In the genomic region with DNA sequence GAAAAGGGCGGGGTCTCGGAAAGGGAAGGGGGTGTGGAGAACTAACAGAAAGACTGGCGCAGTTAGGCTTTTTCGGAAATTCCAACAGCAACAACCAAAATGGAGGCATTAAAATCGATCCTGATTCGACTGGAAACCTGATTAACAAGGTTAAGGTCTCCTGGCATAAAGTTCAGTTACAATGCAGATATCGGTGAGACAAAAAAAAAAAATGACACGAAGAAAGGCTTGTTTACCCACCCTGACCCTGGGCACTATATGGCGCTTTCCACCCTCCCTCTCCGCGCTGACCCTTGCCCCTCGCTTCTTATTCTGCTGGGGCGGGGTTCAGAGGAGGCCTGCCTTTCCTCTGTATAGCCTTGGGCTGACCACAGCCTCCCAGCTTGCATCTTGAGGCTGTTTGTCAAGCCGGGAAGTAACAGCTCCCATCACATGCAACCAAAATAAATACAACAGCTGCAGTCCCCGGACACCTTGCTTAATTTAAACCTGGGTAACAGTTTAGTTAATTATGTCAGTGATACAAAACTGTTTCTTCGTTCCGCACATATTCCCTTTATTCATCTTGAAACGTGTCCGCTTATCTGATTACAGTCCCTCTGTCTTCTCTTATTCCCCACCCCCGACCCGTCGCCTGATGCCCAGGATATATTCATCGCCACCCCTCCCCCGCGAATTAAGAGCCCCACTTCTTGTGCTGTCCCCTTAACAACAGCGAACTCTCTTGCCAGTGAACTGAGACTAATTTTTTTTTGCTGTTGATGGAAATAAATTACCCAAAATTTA, we compare ENCODE assay signal across 1 cellular context.
TF ChIP-seq lines count a peak whose summit lies in the region.

No MANE protein-coding gene starts in this region.

TF ChIP-seq in K562, 482 proteins besides CTCF, POLR2A, EP300 and RAD21 (continued from another document and continues in another):
- TF ChIP-seq, protein P1, sequence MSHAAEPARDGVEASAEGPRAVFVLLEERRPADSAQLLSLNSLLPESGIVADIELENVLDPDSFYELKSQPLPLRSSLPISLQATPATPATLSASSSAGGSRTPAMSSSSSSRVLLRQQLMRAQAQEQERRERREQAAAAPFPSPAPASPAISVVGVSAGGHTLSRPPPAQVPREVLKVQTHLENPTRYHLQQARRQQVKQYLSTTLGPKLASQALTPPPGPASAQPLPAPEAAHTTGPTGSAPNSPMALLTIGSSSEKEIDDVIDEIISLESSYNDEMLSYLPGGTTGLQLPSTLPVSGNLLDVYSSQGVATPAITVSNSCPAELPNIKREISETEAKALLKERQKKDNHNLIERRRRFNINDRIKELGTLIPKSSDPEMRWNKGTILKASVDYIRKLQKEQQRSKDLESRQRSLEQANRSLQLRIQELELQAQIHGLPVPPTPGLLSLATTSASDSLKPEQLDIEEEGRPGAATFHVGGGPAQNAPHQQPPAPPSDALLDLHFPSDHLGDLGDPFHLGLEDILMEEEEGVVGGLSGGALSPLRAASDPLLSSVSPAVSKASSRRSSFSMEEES (CRISPR knock-in tag; IDR thresholded peaks at IDR 0.05) = no peak
- no peak for TF ChIP-seq ASH1L (IDR thresholded peaks at IDR 0.05; ENCODE audit: borderline replicate concordance, low read depth, partially characterized antibody)
- TF ChIP-seq ZBTB8A (IDR thresholded peaks at IDR 0.05; ENCODE audit: partially characterized antibody) = no peak
- no peak for TF ChIP-seq MLX (CRISPR knock-in tag; conservative IDR thresholded peaks at IDR 0.05)
- TF ChIP-seq ETV6 (IDR thresholded peaks at IDR 0.05; ENCODE audit: borderline replicate concordance in 1 of 2, low read depth in 2 of 2, low read length in 1 of 2) = no peak; a peak in 1 of 4 replicates
- TF ChIP-seq ETV6 (CRISPR knock-in tag; IDR thresholded peaks at IDR 0.05; ENCODE audit: borderline replicate concordance) = no peak
- no peak for TF ChIP-seq BRF1 (IDR thresholded peaks at IDR 0.05; ENCODE audit: borderline replicate concordance, extremely low read depth, insufficient read length)
- no peak for TF ChIP-seq YBX1 (IDR thresholded peaks at IDR 0.05)
- TF ChIP-seq GMEB1 (CRISPR knock-in tag; IDR thresholded peaks at IDR 0.05) = no peak
- no peak for TF ChIP-seq NCOA4 (IDR thresholded peaks at IDR 0.05; ENCODE audit: partially characterized antibody)
- no peak for TF ChIP-seq NFXL1 (CRISPR knock-in tag; IDR thresholded peaks at IDR 0.05)
- no peak for TF ChIP-seq PHTF2 (CRISPR knock-in tag; IDR thresholded peaks at IDR 0.05)
- TF ChIP-seq PCBP1 (IDR thresholded peaks at IDR 0.05; ENCODE audit: low read depth, low read length, poor library complexity, severe bottlenecking) = no peak
- no peak for TF ChIP-seq RBM17 (IDR thresholded peaks at IDR 0.05; ENCODE audit: borderline replicate concordance, low read depth, low read length)
- TF ChIP-seq KLF16 (IDR thresholded peaks at IDR 0.05) = no peak
- TF ChIP-seq, protein P2, sequence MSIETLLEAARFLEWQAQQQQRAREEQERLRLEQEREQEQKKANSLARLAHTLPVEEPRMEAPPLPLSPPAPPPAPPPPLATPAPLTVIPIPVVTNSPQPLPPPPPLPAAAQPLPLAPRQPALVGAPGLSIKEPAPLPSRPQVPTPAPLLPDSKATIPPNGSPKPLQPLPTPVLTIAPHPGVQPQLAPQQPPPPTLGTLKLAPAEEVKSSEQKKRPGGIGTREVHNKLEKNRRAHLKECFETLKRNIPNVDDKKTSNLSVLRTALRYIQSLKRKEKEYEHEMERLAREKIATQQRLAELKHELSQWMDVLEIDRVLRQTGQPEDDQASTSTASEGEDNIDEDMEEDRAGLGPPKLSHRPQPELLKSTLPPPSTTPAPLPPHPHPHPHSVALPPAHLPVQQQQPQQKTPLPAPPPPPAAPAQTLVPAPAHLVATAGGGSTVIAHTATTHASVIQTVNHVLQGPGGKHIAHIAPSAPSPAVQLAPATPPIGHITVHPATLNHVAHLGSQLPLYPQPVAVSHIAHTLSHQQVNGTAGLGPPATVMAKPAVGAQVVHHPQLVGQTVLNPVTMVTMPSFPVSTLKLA (conservative IDR thresholded peaks at IDR 0.05) = peak in 1 of 2 experiments; percentile 59; a peak in 3 of 4 replicates
- no peak for TF ChIP-seq ZNF239 (CRISPR knock-in tag; IDR thresholded peaks at IDR 0.05)
- TF ChIP-seq NCOA2 (IDR thresholded peaks at IDR 0.05; ENCODE audit: partially characterized antibody in 2 of 2) = no peak
- no peak for TF ChIP-seq BRCA1 (IDR thresholded peaks at IDR 0.05)
- no peak for TF ChIP-seq BRCA1 (CRISPR knock-in tag; IDR thresholded peaks at IDR 0.05)
- TF ChIP-seq, protein P3, sequence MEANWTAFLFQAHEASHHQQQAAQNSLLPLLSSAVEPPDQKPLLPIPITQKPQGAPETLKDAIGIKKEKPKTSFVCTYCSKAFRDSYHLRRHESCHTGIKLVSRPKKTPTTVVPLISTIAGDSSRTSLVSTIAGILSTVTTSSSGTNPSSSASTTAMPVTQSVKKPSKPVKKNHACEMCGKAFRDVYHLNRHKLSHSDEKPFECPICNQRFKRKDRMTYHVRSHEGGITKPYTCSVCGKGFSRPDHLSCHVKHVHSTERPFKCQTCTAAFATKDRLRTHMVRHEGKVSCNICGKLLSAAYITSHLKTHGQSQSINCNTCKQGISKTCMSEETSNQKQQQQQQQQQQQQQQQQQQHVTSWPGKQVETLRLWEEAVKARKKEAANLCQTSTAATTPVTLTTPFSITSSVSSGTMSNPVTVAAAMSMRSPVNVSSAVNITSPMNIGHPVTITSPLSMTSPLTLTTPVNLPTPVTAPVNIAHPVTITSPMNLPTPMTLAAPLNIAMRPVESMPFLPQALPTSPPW (CRISPR knock-in tag; IDR thresholded peaks at IDR 0.05) = no peak; the same call in none of the 2 replicates
- TF ChIP-seq, protein P4, sequence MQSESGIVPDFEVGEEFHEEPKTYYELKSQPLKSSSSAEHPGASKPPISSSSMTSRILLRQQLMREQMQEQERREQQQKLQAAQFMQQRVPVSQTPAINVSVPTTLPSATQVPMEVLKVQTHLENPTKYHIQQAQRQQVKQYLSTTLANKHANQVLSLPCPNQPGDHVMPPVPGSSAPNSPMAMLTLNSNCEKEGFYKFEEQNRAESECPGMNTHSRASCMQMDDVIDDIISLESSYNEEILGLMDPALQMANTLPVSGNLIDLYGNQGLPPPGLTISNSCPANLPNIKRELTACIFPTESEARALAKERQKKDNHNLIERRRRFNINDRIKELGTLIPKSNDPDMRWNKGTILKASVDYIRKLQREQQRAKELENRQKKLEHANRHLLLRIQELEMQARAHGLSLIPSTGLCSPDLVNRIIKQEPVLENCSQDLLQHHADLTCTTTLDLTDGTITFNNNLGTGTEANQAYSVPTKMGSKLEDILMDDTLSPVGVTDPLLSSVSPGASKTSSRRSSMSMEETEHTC (IDR thresholded peaks at IDR 0.05) = no peak
- no peak for TF ChIP-seq MED1 (CRISPR knock-in tag; IDR thresholded peaks at IDR 0.05; ENCODE audit: borderline replicate concordance)
- peak in 1 of 2 experiments; percentile 20; a peak in 1 of 4 replicates for TF ChIP-seq BCLAF1 (IDR thresholded peaks at IDR 0.05; ENCODE audit: borderline replicate concordance in 1 of 2, control insufficient read depth in 1 of 2, low read depth in 2 of 2, low read length in 1 of 2)
- 0 out of 2 replicates have a peak, but pooled peaks have one; percentile 31 for TF ChIP-seq GATAD2A (IDR thresholded peaks at IDR 0.05)
- TF ChIP-seq MAFK (IDR thresholded peaks at IDR 0.05; ENCODE audit: low read length) = peak; percentile 24; the same call in 1 of the 2 replicates
- TF ChIP-seq ZNF23 (CRISPR knock-in tag; IDR thresholded peaks at IDR 0.05) = no peak
- no peak for TF ChIP-seq ERF (CRISPR knock-in tag; IDR thresholded peaks at IDR 0.05)
- no peak for TF ChIP-seq DACH1 (IDR thresholded peaks at IDR 0.05; ENCODE audit: partially characterized antibody)
- TF ChIP-seq NFATC3 (IDR thresholded peaks at IDR 0.05) = no peak; the same call in 1 of the 2 replicates
- no peak for TF ChIP-seq ELF2 (CRISPR knock-in tag; IDR thresholded peaks at IDR 0.05)
- no peak for TF ChIP-seq PHF20 (IDR thresholded peaks at IDR 0.05; ENCODE audit: partially characterized antibody)
- peak; percentile 83 for TF ChIP-seq NR2C2 (CRISPR knock-in tag; IDR thresholded peaks at IDR 0.05)
- peak; percentile 98 for TF ChIP-seq NR2C2 (tag; IDR thresholded peaks at IDR 0.05)
- TF ChIP-seq CHAMP1 (IDR thresholded peaks at IDR 0.05) = no peak
- TF ChIP-seq CC2D1A (IDR thresholded peaks at IDR 0.05) = 0 out of 2 replicates have a peak, but pooled peaks have one; percentile 17
- no peak for TF ChIP-seq DMBX1 (CRISPR knock-in tag; IDR thresholded peaks at IDR 0.05; ENCODE audit: borderline replicate concordance)
- no peak for TF ChIP-seq ESRRA (IDR thresholded peaks at IDR 0.05; ENCODE audit: borderline replicate concordance, low read depth)
- TF ChIP-seq, protein P5, sequence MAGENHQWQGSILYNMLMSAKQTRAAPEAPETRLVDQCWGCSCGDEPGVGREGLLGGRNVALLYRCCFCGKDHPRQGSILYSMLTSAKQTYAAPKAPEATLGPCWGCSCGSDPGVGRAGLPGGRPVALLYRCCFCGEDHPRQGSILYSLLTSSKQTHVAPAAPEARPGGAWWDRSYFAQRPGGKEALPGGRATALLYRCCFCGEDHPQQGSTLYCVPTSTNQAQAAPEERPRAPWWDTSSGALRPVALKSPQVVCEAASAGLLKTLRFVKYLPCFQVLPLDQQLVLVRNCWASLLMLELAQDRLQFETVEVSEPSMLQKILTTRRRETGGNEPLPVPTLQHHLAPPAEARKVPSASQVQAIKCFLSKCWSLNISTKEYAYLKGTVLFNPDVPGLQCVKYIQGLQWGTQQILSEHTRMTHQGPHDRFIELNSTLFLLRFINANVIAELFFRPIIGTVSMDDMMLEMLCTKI (IDR thresholded peaks at IDR 0.05; ENCODE audit: partially characterized antibody) = no peak
- peak; percentile 27; the same call in 1 of the 2 replicates for TF ChIP-seq DIDO1 (tag; IDR thresholded peaks at IDR 0.05; ENCODE audit: low read depth)
- no peak for TF ChIP-seq WHSC1 (IDR thresholded peaks at IDR 0.05; ENCODE audit: low read length)
- no peak for TF ChIP-seq BCL6 (CRISPR knock-in tag; IDR thresholded peaks at IDR 0.05)
- no peak for TF ChIP-seq ZBED1 (IDR thresholded peaks at IDR 0.05)
- TF ChIP-seq ZNF695 (CRISPR knock-in tag; IDR thresholded peaks at IDR 0.05) = no peak
- no peak for TF ChIP-seq GABPB2 (CRISPR knock-in tag; conservative IDR thresholded peaks at IDR 0.05)
